1 cellular context compared by ENCODE assay signal in genomic region chr1:119767486-119767885, GRCh38.
TF ChIP-seq lines count a peak whose summit lies in the region.

No MANE protein-coding gene starts in this region.

TF ChIP-seq in Ishikawa, 13 proteins besides CTCF, POLR2A, EP300 and RAD21:
- TF ChIP-seq REST (IDR thresholded peaks at IDR 0.05; ENCODE audit: low read depth), result no peak
- TF ChIP-seq YY1 (IDR thresholded peaks at IDR 0.05; ENCODE audit: low read depth), result no peak
- TF ChIP-seq NFIC (IDR thresholded peaks at IDR 0.05), result peak; percentile 31; the same call in 1 of the 2 replicates
- TF ChIP-seq, protein P1, sequence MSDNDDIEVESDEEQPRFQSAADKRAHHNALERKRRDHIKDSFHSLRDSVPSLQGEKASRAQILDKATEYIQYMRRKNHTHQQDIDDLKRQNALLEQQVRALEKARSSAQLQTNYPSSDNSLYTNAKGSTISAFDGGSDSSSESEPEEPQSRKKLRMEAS (IDR thresholded peaks at IDR 0.05), result no peak
- TF ChIP-seq CEBPB (IDR thresholded peaks at IDR 0.05), result no peak
